Comparison of ENCODE assay signal across 25 cellular contexts in the genomic region with DNA sequence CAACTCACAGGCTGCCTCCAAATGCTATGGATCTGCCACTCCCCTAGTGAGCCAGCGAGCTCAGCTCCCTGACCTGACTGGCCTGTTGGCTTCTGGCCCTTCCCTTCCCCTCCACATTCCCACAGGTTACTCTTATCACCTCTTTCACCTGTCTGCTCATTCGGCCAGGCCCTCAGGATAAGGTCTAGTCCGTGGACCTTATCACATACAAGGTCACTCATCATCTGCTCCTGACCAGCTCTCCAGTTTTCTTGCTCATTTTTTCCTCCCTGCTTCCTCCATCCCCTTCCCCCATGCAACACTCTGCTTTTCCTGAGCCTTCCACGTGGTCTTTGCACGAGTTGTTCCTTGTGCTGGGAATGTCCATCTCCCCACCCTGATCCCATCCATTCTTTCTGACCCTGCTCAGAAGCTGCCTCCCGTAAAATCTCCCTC.
"Had no signal": no experiment of that assay in that cellular context is flagged by ENCODE, and none has a peak within 500 bp of the region (broad histone marks: within the 10 kb centered on the region; RNA-seq: fewer than 3 reads in every experiment).

No MANE protein-coding gene starts in this region.

- H3K27ac Mint-ChIP-seq: activated B cell treated with CpG ODN at 0.5 μM for 24 hours; activated CD8-positive, alpha-beta T cell treated with anti-CD3 and anti-CD28 coated beads for 36 hours; activated T-helper 17 cell treated with anti-CD3 and anti-CD28 coated beads, Interleukin-2, amount 50 U/mL, for 72 hours; nephron progenitor cell; T-helper 2 cell treated with Interferon-gamma antibody and Interleukin-4, amounts not matched to agents 5 μg/mL and 100 μg/mL, for 36 hours had no signal

- H3K9ac ChIP-seq: parathyroid adenoma had no signal

- H3K27ac ChIP-seq: brain microvascular endothelial cell, esophagus muscularis mucosa, foreskin keratinocyte, heart left ventricle, parathyroid adenoma, testis, transverse colon, uterus had no signal

- H3K79me2 ChIP-seq: parathyroid adenoma had no signal

- DNase-seq: activated B cell treated with CpG ODN at 0.5 μM for 24 hours; activated CD4-positive, alpha-beta T cell treated with anti-CD3 and anti-CD28 coated beads, Interleukin-2, amount 50 U/mL, for 1 hour; activated CD8-positive, alpha-beta T cell treated with anti-CD3 and anti-CD28 coated beads for 36 hours; activated gamma-delta T cell treated with Interleukin-2 at 50 U/mL for 16 hours; activated naive CD4-positive, alpha-beta T cell treated with anti-CD3 and anti-CD28 coated beads, Interleukin-2, amount 50 U/mL, for 16 hours; activated T-cell treated with anti-CD3 and anti-CD28 coated beads, Interleukin-2, amount 50 U/mL, for 4 hours; amniotic stem cell; brain microvascular endothelial cell; foreskin keratinocyte; heart left ventricle; naive B cell; nephron progenitor cell; nucleus accumbens; right cardiac atrium; spleen; stimulated activated naive CD8-positive, alpha-beta T cell treated with anti-CD3 and anti-CD28 coated beads, Interleukin-15, Interleukin-2, amounts not matched to agents 100 U/mL and 50 U/mL, for 24 hours; testis; transverse colon; uterus had no signal

- H3K4me1 Mint-ChIP-seq: activated T-helper 17 cell treated with anti-CD3 and anti-CD28 coated beads, Interleukin-2, amount 50 U/mL, for 72 hours had no signal

- H3K27me3 ChIP-seq: brain microvascular endothelial cell, esophagus muscularis mucosa, foreskin keratinocyte, heart left ventricle, testis, transverse colon, uterus had no signal

- H3K36me3 Mint-ChIP-seq: naive B cell had no signal

- H3K4me1 ChIP-seq: parathyroid adenoma had no signal

- H3K36me3 ChIP-seq: brain microvascular endothelial cell, esophagus muscularis mucosa, heart left ventricle, spleen, transverse colon, uterus had no signal

- H3K9me3 ChIP-seq: esophagus muscularis mucosa, heart left ventricle, spleen, testis, transverse colon, uterus had no signal

- ATAC-seq: activated CD8-positive, alpha-beta T cell treated with anti-CD3 and anti-CD28 coated beads for 36 hours; activated T-cell treated with anti-CD3 and anti-CD28 coated beads, Interleukin-2, amount 50 U/mL, for 4 hours; activated T-helper 17 cell treated with anti-CD3 and anti-CD28 coated beads, Interleukin-2, amount 50 U/mL, for 72 hours; foreskin keratinocyte; heart left ventricle; right cardiac atrium; stimulated activated naive CD8-positive, alpha-beta T cell treated with anti-CD3 and anti-CD28 coated beads, Interleukin-15, Interleukin-2, amounts not matched to agents 100 U/mL and 50 U/mL, for 24 hours had no signal

- H3K27me3 Mint-ChIP-seq: activated B cell treated with CpG ODN at 0.5 μM for 24 hours, naive B cell had no signal

- FAIRE-seq: astrocyte had no signal

- H3K4me3 Mint-ChIP-seq: activated B cell treated with CpG ODN at 0.5 μM for 24 hours; activated CD8-positive, alpha-beta T cell treated with anti-CD3 and anti-CD28 coated beads for 36 hours; activated T-cell treated with anti-CD3 and anti-CD28 coated beads, Interleukin-2, amount 50 U/mL, for 4 hours; activated T-helper 17 cell treated with anti-CD3 and anti-CD28 coated beads, Interleukin-2, amount 50 U/mL, for 72 hours; nephron progenitor cell; T-helper 2 cell treated with Interferon-gamma antibody and Interleukin-4, amounts not matched to agents 5 μg/mL and 100 μg/mL, for 36 hours had no signal

- H3K9me3 Mint-ChIP-seq: activated B cell treated with CpG ODN at 0.5 μM for 24 hours; activated CD8-positive, alpha-beta T cell treated with anti-CD3 and anti-CD28 coated beads for 36 hours; activated T-cell treated with anti-CD3 and anti-CD28 coated beads, Interleukin-2, amount 50 U/mL, for 4 hours; activated T-helper 17 cell treated with anti-CD3 and anti-CD28 coated beads, Interleukin-2, amount 50 U/mL, for 72 hours; naive B cell; nephron progenitor cell; T-helper 2 cell treated with Interferon-gamma antibody and Interleukin-4, amounts not matched to agents 5 μg/mL and 100 μg/mL, for 36 hours had no signal

- H2AFZ ChIP-seq: parathyroid adenoma had no signal

- H3K4me3 ChIP-seq: esophagus muscularis mucosa, heart left ventricle, lung, spleen, testis, transverse colon, uterus had no signal
